ENCODE assay signal across 2 cellular contexts in genomic region chr21:37076087-37076486, GRCh38.
TF ChIP-seq lines count a peak whose summit lies in the region.

No MANE protein-coding gene starts in this region.

TF ChIP-seq in HepG2, 621 proteins besides CTCF, POLR2A, EP300 and RAD21:
- TF ChIP-seq ZNF567 (CRISPR knock-in tag; IDR thresholded peaks at IDR 0.05; ENCODE audit: borderline replicate concordance): no peak
- no peak for TF ChIP-seq ZNF713 (CRISPR knock-in tag; IDR thresholded peaks at IDR 0.05)
- no peak for TF ChIP-seq ZNF382 (CRISPR knock-in tag; IDR thresholded peaks at IDR 0.05; ENCODE audit: borderline replicate concordance)
- TF ChIP-seq ARNTL (CRISPR knock-in tag; IDR thresholded peaks at IDR 0.05): no peak
- TF ChIP-seq HINFP (CRISPR knock-in tag; IDR thresholded peaks at IDR 0.05; ENCODE audit: low read depth): no peak
- TF ChIP-seq ZNF468 (CRISPR knock-in tag; IDR thresholded peaks at IDR 0.05): no peak

TF ChIP-seq in GM12878, 131 proteins besides CTCF, POLR2A, EP300 and RAD21:
- TF ChIP-seq ZNF217 (IDR thresholded peaks at IDR 0.05) (0 out of 2 replicates have a peak, but pooled peaks have one; percentile 23), BCL11A (IDR thresholded peaks at IDR 0.05; ENCODE audit: low read depth, low read length) (no peak), USF1 (IDR thresholded peaks at IDR 0.05; ENCODE audit: borderline replicate concordance, extremely low read length, insufficient read depth, low read depth, low read length) (no peak)
